38 cellular contexts compared by ENCODE assay signal in the genomic region with DNA sequence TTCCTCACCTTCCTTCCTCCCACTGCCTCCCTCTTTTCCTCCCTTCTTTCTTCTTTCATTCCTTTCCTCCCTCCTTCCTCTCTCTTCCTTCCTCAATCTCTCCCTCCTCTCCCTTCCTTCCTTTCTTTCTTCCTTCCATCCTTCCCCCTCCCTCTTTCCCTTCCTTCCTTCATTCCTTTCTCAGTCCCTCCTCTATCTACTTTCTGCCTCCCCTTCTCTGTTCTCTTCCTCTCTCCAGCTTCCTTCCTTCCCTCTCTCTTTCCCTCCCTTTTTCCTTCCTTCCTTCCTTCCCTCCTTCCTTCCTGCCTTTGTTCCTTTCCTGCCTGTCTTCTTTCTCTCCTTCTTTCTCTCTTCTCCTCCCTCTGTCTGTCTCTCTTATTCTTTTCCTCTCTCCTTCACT. TPM values are rescaled to one million over a fixed set of nuclear protein-coding genes. Genes with fewer than 3 reads are reported as not detected.
"Had no signal": no experiment of that assay in that cellular context is flagged by ENCODE, and none has a peak within 500 bp of the region (broad histone marks: within the 10 kb centered on the region; RNA-seq: fewer than 3 reads in every experiment).

No MANE protein-coding gene starts in this region.

- H3K4me3 Mint-ChIP-seq: activated B cell treated with CpG ODN at 0.5 μM for 24 hours; activated CD4-positive, alpha-beta memory T cell treated with anti-CD3 and anti-CD28 coated beads for 36 hours; activated CD4-positive, alpha-beta T cell treated with anti-CD3 and anti-CD28 coated beads, Interleukin-2, amount 10 ng/mL, durations not matched to agents 24 days and 14 days; activated CD8-positive, alpha-beta T cell treated with anti-CD3 and anti-CD28 coated beads for 36 hours; activated naive CD4-positive, alpha-beta T cell treated with anti-CD3 and anti-CD28 coated beads for 36 hours; activated naive CD8-positive, alpha-beta T cell treated with anti-CD3 and anti-CD28 coated beads for 36 hours; activated T-cell treated with anti-CD3 and anti-CD28 coated beads, Interleukin-2, amount 50 U/mL, for 24 hours; activated T-helper 1 cell treated with anti-CD3 and anti-CD28 coated beads, Interleukin-12 subunit alpha, Interleukin-12 subunit beta, Interleukin-2, Interleukin-4 antibody, amounts not matched to agents 30 ng/mL and 10 ng/mL and 1 ng/mL, durations not matched to agents 14 hours and 24 hours and 36 hours; activated T-helper 17 cell treated with anti-CD3 and anti-CD28 coated beads, Interleukin-2, amount 50 U/mL, for 72 hours; T-helper 1 cell treated with Interleukin-12 subunit alpha and Interleukin-12 subunit beta and Interleukin-4 antibody, amounts not matched to agents 30 μg/mL and 1 μg/mL, for 36 hours; T-helper 2 cell treated with Interferon-gamma antibody and Interleukin-4, amounts not matched to agents 5 μg/mL and 100 μg/mL, for 36 hours had no signal

- H3K36me3 Mint-ChIP-seq: activated CD4-positive, alpha-beta memory T cell treated with anti-CD3 and anti-CD28 coated beads for 36 hours; activated naive CD4-positive, alpha-beta T cell treated with anti-CD3 and anti-CD28 coated beads, Interleukin-2, amount 50 U/mL, for 72 hours; activated naive CD8-positive, alpha-beta T cell treated with anti-CD3 and anti-CD28 coated beads for 36 hours had no signal

- H3K4me1 Mint-ChIP-seq: activated B cell treated with CpG ODN at 0.5 μM for 24 hours; activated CD4-positive, alpha-beta T cell treated with anti-CD3 and anti-CD28 coated beads, Interleukin-2, amount 10 ng/mL, durations not matched to agents 24 days and 14 days; activated naive CD8-positive, alpha-beta T cell treated with anti-CD3 and anti-CD28 coated beads for 36 hours; activated T-helper 17 cell treated with anti-CD3 and anti-CD28 coated beads, Interleukin-2, amount 50 U/mL, for 72 hours had no signal

- H3K9me3 Mint-ChIP-seq: activated B cell treated with CpG ODN at 0.5 μM for 24 hours; activated CD4-positive, alpha-beta memory T cell treated with anti-CD3 and anti-CD28 coated beads for 36 hours; activated CD4-positive, alpha-beta T cell treated with anti-CD3 and anti-CD28 coated beads, Interleukin-2, amount 10 ng/mL, durations not matched to agents 24 days and 14 days; activated CD8-positive, alpha-beta T cell treated with anti-CD3 and anti-CD28 coated beads for 36 hours; activated naive CD4-positive, alpha-beta T cell treated with anti-CD3 and anti-CD28 coated beads for 36 hours; activated naive CD8-positive, alpha-beta T cell treated with anti-CD3 and anti-CD28 coated beads for 36 hours; activated T-cell treated with anti-CD3 and anti-CD28 coated beads, Interleukin-2, amount 50 U/mL, for 24 hours; activated T-helper 1 cell treated with anti-CD3 and anti-CD28 coated beads, Interleukin-12 subunit alpha, Interleukin-12 subunit beta, Interleukin-2, Interleukin-4 antibody, amounts not matched to agents 30 ng/mL and 10 ng/mL and 1 ng/mL, durations not matched to agents 14 hours and 24 hours and 36 hours; T-helper 1 cell treated with Interleukin-12 subunit alpha and Interleukin-12 subunit beta and Interleukin-4 antibody, amounts not matched to agents 30 μg/mL and 1 μg/mL, for 36 hours; T-helper 2 cell treated with Interferon-gamma antibody and Interleukin-4, amounts not matched to agents 5 μg/mL and 100 μg/mL, for 36 hours had no signal

- ATAC-seq: activated CD8-positive, alpha-beta T cell treated with anti-CD3 and anti-CD28 coated beads for 36 hours; activated naive CD4-positive, alpha-beta T cell treated with anti-CD3 and anti-CD28 coated beads, Interleukin-2, amount 50 U/mL, for 72 hours; activated T-helper 17 cell treated with anti-CD3 and anti-CD28 coated beads, Interleukin-2, amount 50 U/mL, for 72 hours; body of pancreas had no signal

- H3K4me1 ChIP-seq: adrenal gland, body of pancreas, breast epithelium had no signal

- H3K36me3 ChIP-seq: adrenal gland, brain microvascular endothelial cell, breast epithelium had no signal

- H3K4me3 ChIP-seq: adrenal gland, body of pancreas, breast epithelium had no signal

- FAIRE-seq: astrocyte, TTC549 had no signal

- H3K27ac ChIP-seq: adrenal gland, body of pancreas, brain microvascular endothelial cell, breast epithelium, VCaP had no signal

- DNase-seq: activated B cell treated with CpG ODN at 0.5 μM for 24 hours; activated CD4-positive, alpha-beta memory T cell treated with anti-CD3 and anti-CD28 coated beads for 36 hours; activated CD4-positive, alpha-beta T cell treated with anti-CD3 and anti-CD28 coated beads for 4 hours; activated CD4-positive, alpha-beta T cell treated with anti-CD3 and anti-CD28 coated beads, Interleukin-2, amount 10 ng/mL, durations not matched to agents 24 days and 14 days; activated CD4-positive, alpha-beta T cell treated with anti-CD3 and anti-CD28 coated beads, Interleukin-2, amount 50 U/mL, for 1 hour; activated CD4-positive, alpha-beta T cell treated with anti-CD3 and anti-CD28 coated beads, Interleukin-2, amount 50 U/mL, for 4 hours; activated CD4-positive, CD25-positive, alpha-beta regulatory T cell treated with anti-CD3 and anti-CD28 coated beads, Interleukin-2, amount 50 U/mL, for 72 hours; activated CD8-positive, alpha-beta memory T cell treated with anti-CD3 and anti-CD28 coated beads, Interleukin-2, amount 50 U/mL, for 4 hours; activated CD8-positive, alpha-beta T cell treated with anti-CD3 and anti-CD28 coated beads for 36 hours; activated effector memory CD4-positive, alpha-beta T cell treated with anti-CD3 and anti-CD28 coated beads, Interleukin-2, amount 50 U/mL, for 16 hours; activated gamma-delta T cell treated with Interleukin-2 at 50 U/mL for 16 hours; activated naive CD4-positive, alpha-beta T cell; activated naive CD4-positive, alpha-beta T cell treated with anti-CD3 and anti-CD28 coated beads for 36 hours; activated naive CD4-positive, alpha-beta T cell treated with anti-CD3 and anti-CD28 coated beads, Interleukin-2, amount 50 U/mL, for 16 hours; activated naive CD8-positive, alpha-beta T cell treated with anti-CD3 and anti-CD28 coated beads for 36 hours; activated T-cell treated with anti-CD3 and anti-CD28 coated beads for 4 hours; activated T-cell treated with anti-CD3 and anti-CD28 coated beads, Interleukin-2, amount 50 U/mL, for 24 hours; activated T-cell treated with anti-CD3 and anti-CD28 coated beads, Interleukin-2, amount 50 U/mL, for 48 hours; adrenal gland; amniotic stem cell; aorta; body of pancreas; brain microvascular endothelial cell; central memory CD4-positive, alpha-beta T cell; T-helper 1 cell; T-helper 2 cell; T-helper 9 cell had no signal

- H3K27me3 ChIP-seq: adrenal gland, body of pancreas, brain microvascular endothelial cell, breast epithelium had no signal

- H3K27ac Mint-ChIP-seq: activated B cell treated with CpG ODN at 0.5 μM for 24 hours; activated CD4-positive, alpha-beta memory T cell treated with anti-CD3 and anti-CD28 coated beads for 36 hours; activated CD4-positive, alpha-beta T cell treated with anti-CD3 and anti-CD28 coated beads, Interleukin-2, amount 10 ng/mL, durations not matched to agents 24 days and 14 days; activated CD8-positive, alpha-beta T cell treated with anti-CD3 and anti-CD28 coated beads for 36 hours; activated naive CD4-positive, alpha-beta T cell treated with anti-CD3 and anti-CD28 coated beads for 36 hours; activated naive CD4-positive, alpha-beta T cell treated with anti-CD3 and anti-CD28 coated beads, Interleukin-2, amount 50 U/mL, for 72 hours; activated naive CD8-positive, alpha-beta T cell treated with anti-CD3 and anti-CD28 coated beads for 36 hours; activated T-cell treated with anti-CD3 and anti-CD28 coated beads, Interleukin-2, amount 50 U/mL, for 24 hours; activated T-helper 1 cell treated with anti-CD3 and anti-CD28 coated beads, Interleukin-12 subunit alpha, Interleukin-12 subunit beta, Interleukin-2, Interleukin-4 antibody, amounts not matched to agents 30 ng/mL and 10 ng/mL and 1 ng/mL, durations not matched to agents 14 hours and 24 hours and 36 hours; activated T-helper 17 cell treated with anti-CD3 and anti-CD28 coated beads, Interleukin-2, amount 50 U/mL, for 72 hours; T-helper 1 cell treated with Interleukin-12 subunit alpha and Interleukin-12 subunit beta and Interleukin-4 antibody, amounts not matched to agents 30 μg/mL and 1 μg/mL, for 36 hours; T-helper 2 cell treated with Interferon-gamma antibody and Interleukin-4, amounts not matched to agents 5 μg/mL and 100 μg/mL, for 36 hours had no signal

- H3K9me3 ChIP-seq: adrenal gland, body of pancreas, breast epithelium had no signal

RNA-seq across cellular contexts. Expression of a gene that starts 16.1 kb away (rescaled TPM):
- total RNA-seq: activated B cell treated with CpG ODN at 0.5 μM for 24 hours; activated CD4-positive, alpha-beta memory T cell treated with anti-CD3 and anti-CD28 coated beads for 36 hours; activated CD8-positive, alpha-beta memory T cell treated with anti-CD3 and anti-CD28 coated beads for 36 hours; activated CD8-positive, alpha-beta T cell treated with anti-CD3 and anti-CD28 coated beads for 36 hours; activated naive CD4-positive, alpha-beta T cell treated with anti-CD3 and anti-CD28 coated beads for 36 hours; activated naive CD8-positive, alpha-beta T cell treated with anti-CD3 and anti-CD28 coated beads for 36 hours; activated T-helper 17 cell treated with anti-CD3 and anti-CD28 coated beads, Interleukin-2, amount 50 U/mL, for 72 hours; aorta; astrocyte; body of pancreas; cardiac septum had no signal
- polyA plus RNA-seq: aorta had no signal

RNA-seq across cellular contexts. Expression of a gene that starts 56.5 kb away (rescaled TPM):
- total RNA-seq: activated B cell treated with CpG ODN at 0.5 μM for 24 hours; activated CD4-positive, alpha-beta memory T cell treated with anti-CD3 and anti-CD28 coated beads for 36 hours; activated CD4-positive, alpha-beta T cell treated with anti-CD3 and anti-CD28 coated beads, Interleukin-2, amount 10 ng/mL, durations not matched to agents 24 days and 14 days; activated CD8-positive, alpha-beta memory T cell treated with anti-CD3 and anti-CD28 coated beads for 36 hours; activated CD8-positive, alpha-beta T cell treated with anti-CD3 and anti-CD28 coated beads for 36 hours; activated naive CD4-positive, alpha-beta T cell treated with anti-CD3 and anti-CD28 coated beads for 36 hours; activated naive CD8-positive, alpha-beta T cell treated with anti-CD3 and anti-CD28 coated beads for 36 hours; activated T-helper 1 cell treated with anti-CD3 and anti-CD28 coated beads, Interleukin-12 subunit alpha, Interleukin-12 subunit beta, Interleukin-2, Interleukin-4 antibody, amounts not matched to agents 30 ng/mL and 10 ng/mL and 1 ng/mL, durations not matched to agents 14 hours and 24 hours and 36 hours; aorta; astrocyte; cardiac septum had no signal
- polyA plus RNA-seq: aorta had no signal
